ENCODE assay signal across 10 cellular contexts in the genomic region with DNA sequence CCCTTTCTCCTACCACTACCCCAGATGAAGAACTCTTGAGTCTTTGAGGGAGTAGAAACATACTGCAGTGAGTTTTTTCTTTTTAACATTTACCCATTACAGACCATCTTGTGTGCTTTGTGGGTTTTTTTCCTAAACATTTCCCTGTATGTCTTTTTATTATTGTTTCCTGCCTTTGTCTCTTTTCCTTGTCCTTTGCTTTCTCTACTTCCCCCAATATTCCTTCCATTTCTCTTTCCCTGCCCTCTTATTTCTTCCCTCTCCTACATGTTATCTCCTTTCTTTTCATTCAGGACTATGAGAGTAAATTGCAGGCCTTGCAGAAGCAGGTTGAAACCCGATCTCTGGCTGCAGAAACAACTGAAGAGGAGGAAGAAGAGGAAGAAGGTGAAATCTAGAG.
"Had no signal": no experiment of that assay in that cellular context is flagged by ENCODE, and none has a peak within 500 bp of the region (broad histone marks: within the 10 kb centered on the region; RNA-seq: fewer than 3 reads in every experiment).

No MANE protein-coding gene starts in this region.

- ATAC-seq: lower lobe of right lung had no signal

- H3K4me1 ChIP-seq: adrenal gland, esophagus muscularis mucosa, lower lobe of right lung had no signal

- H3K9me3 ChIP-seq: adrenal gland, esophagus muscularis mucosa, lower lobe of right lung had no signal

- H3K9me3 Mint-ChIP-seq: activated naive CD4-positive, alpha-beta T cell treated with anti-CD3 and anti-CD28 coated beads for 36 hours; activated T-helper 2 cell treated with anti-CD3 and anti-CD28 coated beads, Interferon-gamma antibody, Interleukin-2, Interleukin-4, amounts not matched to agents 10 μg/mL and 5 μg/mL and 100 μg/mL, durations not matched to agents 14 hours and 24 hours and 36 hours; neural crest cell had no signal

- H3K4me3 ChIP-seq: adrenal gland, esophagus muscularis mucosa, hepatocyte, lower lobe of right lung had no signal

- DNase-seq: activated CD4-positive, alpha-beta T cell treated with anti-CD3 and anti-CD28 coated beads, Interleukin-2, amount 50 U/mL, for 48 hours; activated naive CD4-positive, alpha-beta T cell treated with anti-CD3 and anti-CD28 coated beads for 36 hours; adrenal gland; lower lobe of right lung; midbrain; stimulated activated CD4-positive, alpha-beta T cell treated with anti-CD3 and anti-CD28 coated beads, Interleukin-1b, Interleukin-23, amount 100 ng/mL, for 48 hours had no signal

- H3K4me3 Mint-ChIP-seq: activated naive CD4-positive, alpha-beta T cell treated with anti-CD3 and anti-CD28 coated beads for 36 hours; neural crest cell had no signal

- H3K27ac Mint-ChIP-seq: activated naive CD4-positive, alpha-beta T cell treated with anti-CD3 and anti-CD28 coated beads for 36 hours; activated T-helper 2 cell treated with anti-CD3 and anti-CD28 coated beads, Interferon-gamma antibody, Interleukin-2, Interleukin-4, amounts not matched to agents 10 μg/mL and 5 μg/mL and 100 μg/mL, durations not matched to agents 14 hours and 24 hours and 36 hours had no signal

- H3K27me3 ChIP-seq: adrenal gland, esophagus muscularis mucosa, hepatocyte had no signal

- H3K27ac ChIP-seq: adrenal gland, esophagus muscularis mucosa, hepatocyte, lower lobe of right lung had no signal
